ENCODE assay signal across 1 cellular context in genomic region chr3:125512135-125512920, GRCh38.
TF ChIP-seq lines count a peak whose summit lies in the region.

No MANE protein-coding gene starts in this region.

TF ChIP-seq in K562, 482 proteins besides CTCF, POLR2A, EP300 and RAD21 (continued from another document):
- TF ChIP-seq MGA (IDR thresholded peaks at IDR 0.05) (no peak), ZNF263 (CRISPR knock-in tag; IDR thresholded peaks at IDR 0.05; ENCODE audit: borderline replicate concordance) (no peak), KLF6 (CRISPR knock-in tag; IDR thresholded peaks at IDR 0.05; ENCODE audit: borderline replicate concordance) (no peak), HDAC8 (tag; IDR thresholded peaks at IDR 0.05) (no peak), ZBTB1 (CRISPR knock-in tag; IDR thresholded peaks at IDR 0.05; ENCODE audit: borderline replicate concordance, low read depth) (no peak), CSDE1 (IDR thresholded peaks at IDR 0.05) (no peak), NCOA4 (IDR thresholded peaks at IDR 0.05; ENCODE audit: partially characterized antibody) (no peak), DPF2 (IDR thresholded peaks at IDR 0.05) (0 out of 2 replicates have a peak, but pooled peaks have one; percentile 37), ARID3A (IDR thresholded peaks at IDR 0.05; ENCODE audit: borderline replicate concordance, low read depth, low read length) (no peak), ARID1B (IDR thresholded peaks at IDR 0.05) (peak; percentile 56; the same call in 1 of the 2 replicates), ARID4B (CRISPR knock-in tag; IDR thresholded peaks at IDR 0.05) (no peak), ZC3H8 (IDR thresholded peaks at IDR 0.05) (no peak), ZNF174 (CRISPR knock-in tag; IDR thresholded peaks at IDR 0.05) (no peak), PBX2 (CRISPR knock-in tag; IDR thresholded peaks at IDR 0.05; ENCODE audit: low read depth) (no peak), PBX2 (tag; conservative IDR thresholded peaks at IDR 0.05; ENCODE audit: low read depth) (peak; percentile 90), KDM1A (IDR thresholded peaks at IDR 0.05) (peak; percentile 15 to 41; a peak in 2 of 4 replicates), BMI1 (IDR thresholded peaks at IDR 0.05; ENCODE audit: low read length) (no peak), NR0B1 (IDR thresholded peaks at IDR 0.05; ENCODE audit: partially characterized antibody) (no peak), SMC3 (conservative IDR thresholded peaks at IDR 0.05; ENCODE audit: insufficient read depth, low read depth, low read length) (no peak), RCOR1 (IDR thresholded peaks at IDR 0.05; ENCODE audit: borderline replicate concordance in 1 of 2, low read depth in 2 of 2, low read length in 2 of 2) (no peak)
